Comparison of ENCODE assay signal across 1 cellular context in the genomic region with DNA sequence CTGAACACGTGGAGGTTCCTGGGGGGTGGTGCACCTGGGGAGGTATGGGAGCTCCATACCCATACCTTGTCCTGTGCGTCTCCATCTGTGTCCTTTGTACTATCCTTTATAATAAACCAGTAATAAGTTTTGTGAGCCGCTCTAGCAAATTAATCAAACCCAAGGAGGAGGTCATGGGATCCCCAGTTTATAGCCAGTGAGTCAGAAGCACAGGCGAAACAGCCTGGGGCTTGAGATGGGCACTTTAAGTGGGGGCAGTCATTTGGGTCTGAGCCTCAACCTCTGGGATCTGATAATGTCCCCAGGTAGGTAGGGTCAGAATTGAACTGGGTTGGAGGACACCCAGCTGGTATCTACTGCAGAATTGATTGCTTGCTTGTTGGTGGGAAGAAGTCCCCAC.
TF ChIP-seq lines count a peak whose summit lies in the region.

No MANE protein-coding gene starts in this region.

TF ChIP-seq in SK-N-SH treated with all-trans-retinoic acid at 6 μM for 48 hours, 23 proteins besides CTCF, POLR2A, EP300 and RAD21 (continued from another document):
- TF ChIP-seq, protein P1, sequence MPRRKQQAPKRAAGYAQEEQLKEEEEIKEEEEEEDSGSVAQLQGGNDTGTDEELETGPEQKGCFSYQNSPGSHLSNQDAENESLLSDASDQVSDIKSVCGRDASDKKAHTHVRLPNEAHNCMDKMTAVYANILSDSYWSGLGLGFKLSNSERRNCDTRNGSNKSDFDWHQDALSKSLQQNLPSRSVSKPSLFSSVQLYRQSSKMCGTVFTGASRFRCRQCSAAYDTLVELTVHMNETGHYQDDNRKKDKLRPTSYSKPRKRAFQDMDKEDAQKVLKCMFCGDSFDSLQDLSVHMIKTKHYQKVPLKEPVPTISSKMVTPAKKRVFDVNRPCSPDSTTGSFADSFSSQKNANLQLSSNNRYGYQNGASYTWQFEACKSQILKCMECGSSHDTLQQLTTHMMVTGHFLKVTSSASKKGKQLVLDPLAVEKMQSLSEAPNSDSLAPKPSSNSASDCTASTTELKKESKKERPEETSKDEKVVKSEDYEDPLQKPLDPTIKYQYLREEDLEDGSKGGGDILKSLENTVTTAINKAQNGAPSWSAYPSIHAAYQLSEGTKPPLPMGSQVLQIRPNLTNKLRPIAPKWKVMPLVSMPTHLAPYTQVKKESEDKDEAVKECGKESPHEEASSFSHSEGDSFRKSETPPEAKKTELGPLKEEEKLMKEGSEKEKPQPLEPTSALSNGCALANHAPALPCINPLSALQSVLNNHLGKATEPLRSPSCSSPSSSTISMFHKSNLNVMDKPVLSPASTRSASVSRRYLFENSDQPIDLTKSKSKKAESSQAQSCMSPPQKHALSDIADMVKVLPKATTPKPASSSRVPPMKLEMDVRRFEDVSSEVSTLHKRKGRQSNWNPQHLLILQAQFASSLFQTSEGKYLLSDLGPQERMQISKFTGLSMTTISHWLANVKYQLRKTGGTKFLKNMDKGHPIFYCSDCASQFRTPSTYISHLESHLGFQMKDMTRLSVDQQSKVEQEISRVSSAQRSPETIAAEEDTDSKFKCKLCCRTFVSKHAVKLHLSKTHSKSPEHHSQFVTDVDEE (CRISPR knock-in tag; IDR thresholded peaks at IDR 0.05): no peak
- TF ChIP-seq SNAI2 (CRISPR knock-in tag; IDR thresholded peaks at IDR 0.05) (no peak), ZNF70 (CRISPR knock-in tag; IDR thresholded peaks at IDR 0.05) (no peak), ESRRG (CRISPR knock-in tag; IDR thresholded peaks at IDR 0.05) (no peak)
